Comparison of ENCODE assay signal across 20 cellular contexts in genomic region chr7:7274782-7275181, GRCh38.
DNase-seq lines count a peak whose midpoint lies in the region; ATAC-seq, FAIRE-seq and TF ChIP-seq lines count a peak whose summit lies in the region.
"Had no signal": no experiment of that assay in that cellular context is flagged by ENCODE, and none has a peak within 500 bp of the region (broad histone marks: within the 10 kb centered on the region; RNA-seq: fewer than 3 reads in every experiment).

No MANE protein-coding gene starts in this region.

- H3K23ac ChIP-seq in mesendoderm (ENCODE audit: low read length) = no peak overlapping the region

- H3K4ac ChIP-seq in mesendoderm (ENCODE audit: low read depth, low read length) = no peak overlapping the region

- no peak for FAIRE-seq in H54 (lab: Jason Lieb, UNC)

- H2AK5ac ChIP-seq in mesendoderm (ENCODE audit: low read length) = no peak overlapping the region

- no peak overlapping the region for H4K8ac ChIP-seq in mesendoderm (ENCODE audit: low read depth, low read length)

- H4K5ac ChIP-seq in mesendoderm (ENCODE audit: low read length) = no peak overlapping the region

- no peak overlapping the region for H2BK120ac ChIP-seq in mesendoderm (ENCODE audit: low read depth, low read length)

- H3K4me2 ChIP-seq in mesendoderm (ENCODE audit: low read length) = no peak overlapping the region

- no peak overlapping the region for H2BK5ac ChIP-seq in mesendoderm (ENCODE audit: low read length)

- no peaks in the 10 kb centered on the region for H3K36me3 ChIP-seq in mesendoderm (ENCODE audit: control insufficient read depth, insufficient read depth, low read length)
- H3K36me3 ChIP-seq: thoracic aorta had no signal

- H3K79me2 ChIP-seq in mesendoderm (ENCODE audit: control insufficient read depth, insufficient read depth, low read length) = no peaks in the 10 kb centered on the region

- TF ChIP-seq CTCF in epithelial cell of esophagus (IDR thresholded peaks at IDR 0.05; ENCODE audit: insufficient read depth, low read depth, low read length, missing control alignments) (no peak), omental fat pad (IDR thresholded peaks at IDR 0.05) (no peak)

- WGBS in mesendoderm (ENCODE audit: extremely low coverage, insufficient coverage, low lambda C conversion rate) = no CpG with 5 or more reads among the region's 3 CpGs

- H3K4me3 ChIP-seq in epithelial cell of esophagus (ENCODE audit: low read length) = no peak overlapping the region
- no peak overlapping the region for H3K4me3 ChIP-seq in mesendoderm (ENCODE audit: low read length)
- H3K4me3 ChIP-seq: body of pancreas, thoracic aorta had no signal

- H3K9ac ChIP-seq in mesendoderm (ENCODE audit: low read length) = no peak overlapping the region

- DNase-seq in H54 (ENCODE audit: insufficient read length, low spot score) (peak; percentile 21), OCI-M1 (lab: John Stamatoyannopoulos, UW) (peak; percentile 27), epithelial cell of esophagus (ENCODE audit: low read depth) (peak; percentile 36), mesendoderm (peak; percentile 87), DMS 273 (lab: John Stamatoyannopoulos, UW; ENCODE audit: unreplicated experiment) (no peak), DMS53 (lab: John Stamatoyannopoulos, UW) (no peak), omental fat pad (ENCODE audit: low spot score) (no peak)
- DNase-seq: activated CD4-positive, alpha-beta T cell treated with anti-CD3 and anti-CD28 coated beads for 1 hour; activated gamma-delta T cell treated with Interleukin-2 at 50 U/mL for 16 hours; body of pancreas; C1 segment of cervical spinal cord; DMS153; effector CD4-positive, alpha-beta T cell; midbrain; NCI-H2029 treated with DMSO at 0.1 percent for 48 hours; NCI-H82; nucleus accumbens; stimulated activated CD4-positive, alpha-beta T cell treated with anti-CD3 and anti-CD28 coated beads, Interleukin-4, amount 100 ng/mL, for 24 hours had no signal

- H3K56ac ChIP-seq in mesendoderm (ENCODE audit: low read length) = no peak overlapping the region

- TF ChIP-seq POLR2A in H54 (IDR thresholded peaks at IDR 0.05; ENCODE audit: low read depth, low read length) = no peak

- no peaks in the 10 kb centered on the region for H3K27me3 ChIP-seq in mesendoderm (ENCODE audit: insufficient read depth, low read length, poor library complexity)
- H3K27me3 ChIP-seq: body of pancreas had no signal

- ATAC-seq in GM21423 (IDR thresholded peaks at IDR 0.05; ENCODE audit: unreplicated experiment) = no peak
- ATAC-seq in omental fat pad (ENCODE audit: low FRiP score) = no peak
- ATAC-seq: body of pancreas had no signal

- H3K4me1 ChIP-seq in mesendoderm (ENCODE audit: control insufficient read depth, low read depth, low read length) = no peaks in the 10 kb centered on the region
- H3K4me1 ChIP-seq: body of pancreas had no signal

- H3K27ac ChIP-seq in mesendoderm (ENCODE audit: low read depth, low read length) = no peak overlapping the region
- H3K27ac ChIP-seq: body of pancreas, thoracic aorta had no signal

- H3K79me1 ChIP-seq in mesendoderm (ENCODE audit: low read length) = no peaks in the 10 kb centered on the region

- no peak overlapping the region for H2BK15ac ChIP-seq in mesendoderm (replicated peaks; ENCODE audit: low read depth)

- no peak overlapping the region for H3K18ac ChIP-seq in mesendoderm (ENCODE audit: low read length)

Comparison
In these comparisons a context has a peak if more than half of its experiments do, and no peak if none do; other contexts are left out.
1. DNase-seq: peak in H54 (single experiment), OCI-M1 (single experiment), epithelial cell of esophagus (single experiment) and mesendoderm (single experiment); none in DMS 273 (single experiment), DMS53 (single experiment) and omental fat pad (single experiment).